26 cellular contexts compared by ENCODE assay signal in the genomic region with DNA sequence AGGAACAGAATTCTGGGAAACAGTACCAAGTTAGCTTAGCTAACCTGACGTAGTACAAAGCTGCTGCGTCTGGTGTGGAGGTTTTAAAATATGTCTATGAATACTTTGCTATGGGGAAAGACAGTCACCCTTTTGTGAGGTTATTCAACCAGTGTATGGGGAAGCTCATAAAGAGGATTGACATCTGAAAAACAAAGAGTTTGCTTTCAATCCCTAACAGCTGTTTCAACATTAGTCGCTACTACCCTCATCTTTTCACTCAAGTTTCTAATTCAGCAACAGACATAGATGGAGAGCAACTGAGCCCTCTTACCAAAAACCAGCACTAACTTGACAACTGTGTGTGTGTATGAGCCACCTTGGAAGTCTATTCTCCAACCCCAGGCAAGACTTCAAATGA. TPM values are rescaled to one million over a fixed set of nuclear protein-coding genes. Genes with fewer than 3 reads are reported as not detected.
"Had no signal": no experiment of that assay in that cellular context is flagged by ENCODE, and none has a peak within 500 bp of the region (broad histone marks: within the 10 kb centered on the region; RNA-seq: fewer than 3 reads in every experiment).

No MANE protein-coding gene starts in this region.

- H3K79me2 ChIP-seq: parathyroid adenoma had no signal

- FAIRE-seq: endometrium, frontal cortex had no signal

- DNase-seq: cortex of kidney; dorsolateral prefrontal cortex; effector memory CD4-positive, alpha-beta T cell; heart left ventricle; hippocampal formation; left colon; left ventricle myocardium superior; mesenchymal stem cell; midbrain; naive thymus-derived CD4-positive, alpha-beta T cell; nephron progenitor cell; stimulated activated CD4-positive, alpha-beta T cell treated with anti-CD3 and anti-CD28 coated beads, Interleukin-2, amount 100 ng/mL, for 24 hours; stimulated activated CD4-positive, alpha-beta T cell treated with anti-CD3 and anti-CD28 coated beads, Interleukin-4, amount 100 ng/mL, for 4 hours; stimulated activated naive B cell treated with anti-CD40 and anti-IgM and Interleukin-4, amounts not matched to agents 10 μg/mL and 1 μg/mL and 100 μg/mL, for 72 hours; stimulated activated naive CD8-positive, alpha-beta T cell treated with anti-CD3 and anti-CD28 coated beads, Interleukin-15, amount 100 ng/mL, for 72 hours; testis; transverse colon had no signal

- H3K4me3 ChIP-seq: dorsolateral prefrontal cortex, heart left ventricle, lung, prostate gland, skin epidermis, testis, transverse colon had no signal

- H3K4me1 ChIP-seq: heart left ventricle, parathyroid adenoma, prostate gland, testis, transverse colon had no signal

- H3K9me3 ChIP-seq: heart left ventricle, prostate gland, testis, transverse colon had no signal

- H3K27me3 ChIP-seq: testis had no signal

- H2AFZ ChIP-seq: parathyroid adenoma had no signal

- H3K9ac ChIP-seq: parathyroid adenoma had no signal

- ATAC-seq: esophagus mucosa; heart left ventricle; left colon; left ventricle myocardium superior; naive thymus-derived CD4-positive, alpha-beta T cell; sciatic nerve; stimulated activated naive B cell treated with anti-CD40 and anti-IgM and Interleukin-4, amounts not matched to agents 10 μg/mL and 1 μg/mL and 100 μg/mL, for 72 hours; stimulated activated naive CD8-positive, alpha-beta T cell treated with anti-CD3 and anti-CD28 coated beads, Interleukin-15, amount 100 ng/mL, for 72 hours had no signal

- H3K36me3 ChIP-seq: heart left ventricle, prostate gland, transverse colon had no signal

- H3K27ac ChIP-seq: dorsolateral prefrontal cortex, heart left ventricle, parathyroid adenoma, prostate gland, skin epidermis, testis, transverse colon had no signal

RNA-seq across cellular contexts. Expression of gene TMEFF1, which starts 53.8 kb away (rescaled TPM):
- total RNA-seq: esophagus mucosa, left ventricle myocardium superior, transverse colon, ureter had no signal
- polyA plus RNA-seq: naive thymus-derived CD4-positive, alpha-beta T cell had no signal
